In the genomic region with DNA sequence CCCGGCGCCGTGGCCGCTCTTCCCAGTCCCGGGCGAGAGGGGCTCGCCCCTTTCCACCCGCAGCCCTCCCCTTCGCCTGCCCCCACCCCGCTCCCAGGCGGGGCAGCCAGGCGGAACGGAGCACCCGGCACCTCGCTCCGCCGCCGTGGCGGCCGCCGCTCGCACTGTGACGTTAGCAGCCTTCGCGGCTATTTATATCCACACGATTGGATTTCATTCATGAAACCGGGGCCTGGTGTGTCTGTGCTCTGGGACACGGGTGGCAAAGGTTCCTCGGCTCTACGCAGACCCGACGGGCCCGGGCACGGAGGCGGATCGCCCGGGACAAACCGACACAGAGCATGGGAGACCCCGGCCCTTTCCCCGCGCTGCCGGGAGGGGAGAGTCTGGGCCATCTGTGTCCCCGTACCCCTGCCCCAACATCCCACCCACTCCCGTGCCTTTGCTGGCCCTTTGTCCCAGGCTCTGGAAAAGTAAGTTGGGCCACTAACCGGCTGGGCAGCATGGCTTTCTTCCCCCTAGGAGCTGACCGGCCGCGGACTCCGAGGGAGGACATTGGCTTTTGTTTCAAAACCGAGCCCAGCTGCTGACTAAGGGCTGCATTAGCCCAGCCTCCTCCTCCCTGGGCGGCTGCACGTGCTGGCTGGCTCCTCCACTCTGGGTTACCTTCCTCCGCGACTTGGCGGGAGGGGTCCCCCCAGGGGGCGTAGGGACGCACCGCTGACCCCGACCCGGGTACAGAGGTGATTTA, we compare ENCODE assay signal across 8 cellular contexts. TPM values are rescaled to one million over a fixed set of nuclear protein-coding genes. Genes with fewer than 3 reads are reported as not detected.
DNase-seq lines count a peak whose midpoint lies in the region; ATAC-seq and TF ChIP-seq lines count a peak whose summit lies in the region.

A gene with protein sequence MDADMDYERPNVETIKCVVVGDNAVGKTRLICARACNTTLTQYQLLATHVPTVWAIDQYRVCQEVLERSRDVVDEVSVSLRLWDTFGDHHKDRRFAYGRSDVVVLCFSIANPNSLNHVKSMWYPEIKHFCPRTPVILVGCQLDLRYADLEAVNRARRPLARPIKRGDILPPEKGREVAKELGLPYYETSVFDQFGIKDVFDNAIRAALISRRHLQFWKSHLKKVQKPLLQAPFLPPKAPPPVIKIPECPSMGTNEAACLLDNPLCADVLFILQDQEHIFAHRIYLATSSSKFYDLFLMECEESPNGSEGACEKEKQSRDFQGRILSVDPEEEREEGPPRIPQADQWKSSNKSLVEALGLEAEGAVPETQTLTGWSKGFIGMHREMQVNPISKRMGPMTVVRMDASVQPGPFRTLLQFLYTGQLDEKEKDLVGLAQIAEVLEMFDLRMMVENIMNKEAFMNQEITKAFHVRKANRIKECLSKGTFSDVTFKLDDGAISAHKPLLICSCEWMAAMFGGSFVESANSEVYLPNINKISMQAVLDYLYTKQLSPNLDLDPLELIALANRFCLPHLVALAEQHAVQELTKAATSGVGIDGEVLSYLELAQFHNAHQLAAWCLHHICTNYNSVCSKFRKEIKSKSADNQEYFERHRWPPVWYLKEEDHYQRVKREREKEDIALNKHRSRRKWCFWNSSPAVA (minus strand): TSS at position 27 of the 751 bp plus-strand sequence. CDS start 32,643 bp downstream, outside the sequence.

- H3K27me3 ChIP-seq in neural progenitor cell: peaks cover 10% of the 10 kb centered on the region

- TF ChIP-seq POLR2A in GM18505 (IDR thresholded peaks at IDR 0.05; ENCODE audit: borderline replicate concordance, extremely low read depth, insufficient read depth, insufficient read length): no peak

- H3K36me3 Mint-ChIP-seq in neural progenitor cell: peaks cover 2% of the 10 kb centered on the region

- H2AFZ ChIP-seq in neural progenitor cell (replicated peaks): peak within 1 kb of the TSS; percentile 79

- H3K27ac ChIP-seq in neural progenitor cell: no peak within 1 kb of the TSS

- DNase-seq in AML-193 (lab: John Stamatoyannopoulos, UW) (peak; percentile 10 to 25), NCI-H748 (lab: John Stamatoyannopoulos, UW; ENCODE audit: unreplicated experiment) (peak; percentile 76), amniotic epithelial cell (ENCODE audit: low read depth) (peak; percentile 69), head of caudate nucleus (peak; percentile 49 to 92 (median 82)), neural progenitor cell (ENCODE audit: low spot score) (peak; percentile 87)

- peaks cover 12% of the 10 kb centered on the region for H3K27me3 Mint-ChIP-seq in neural progenitor cell (ENCODE audit: insufficient read depth, low read depth)

- peak within 1 kb of the TSS; percentile 90 for H3K4me3 Mint-ChIP-seq in neural progenitor cell

- H3K4me3 ChIP-seq in neural progenitor cell: peak within 1 kb of the TSS; percentile 79

- no peaks in the 10 kb centered on the region for H3K9me3 Mint-ChIP-seq in neural progenitor cell

- no peaks in the 10 kb centered on the region for H3K4me1 ChIP-seq in neural progenitor cell

- H3F3A ChIP-seq in neural progenitor cell (ENCODE audit: low read depth): peaks cover 7% of the 10 kb centered on the region

- TF ChIP-seq CTCF in neural progenitor cell (IDR thresholded peaks at IDR 0.05): no peak

- H3K4me2 ChIP-seq in neural progenitor cell: peak within 1 kb of the TSS; percentile 87

- ATAC-seq in GM18505 (IDR thresholded peaks at IDR 0.05; ENCODE audit: unreplicated experiment): peak; percentile 59
- peak; percentile 53 for ATAC-seq in HG03175 (IDR thresholded peaks at IDR 0.05; ENCODE audit: unreplicated experiment)
- no peak for ATAC-seq in GM18870 (IDR thresholded peaks at IDR 0.05; ENCODE audit: unreplicated experiment)

- H3K36me3 ChIP-seq in neural progenitor cell: no peaks in the 10 kb centered on the region

- no peaks in the 10 kb centered on the region for H3K79me2 ChIP-seq in neural progenitor cell (ENCODE audit: low read depth)

- H3K9me3 ChIP-seq in neural progenitor cell (ENCODE audit: low read depth): no peaks in the 10 kb centered on the region

- peak within 1 kb of the TSS; percentile 99 for H3K27ac Mint-ChIP-seq in neural progenitor cell

- peaks cover 22% of the 10 kb centered on the region for H3K4me1 Mint-ChIP-seq in neural progenitor cell

- intact Hi-C loops in head of caudate nucleus (cut with DNase I): loop anchor here (10.0 kb wide), 1 partner anchor 130 kb away; no protein-coding TSS in a partner anchor

- H4K20me1 ChIP-seq in neural progenitor cell (ENCODE audit: low read depth): no peaks in the 10 kb centered on the region

- H3K9ac ChIP-seq in neural progenitor cell: peak within 1 kb of the TSS; percentile 22

RNA-seq across cellular contexts. Expression of the gene that starts here (rescaled TPM):
- total RNA-seq in neural progenitor cell (ENCODE audit: low replicate concordance): 15.1 and 21.5 TPM in 2 replicates

Comparison
In these comparisons a context has a peak if more than half of its experiments do, and no peak if none do; other contexts are left out.
1. DNase-seq: peak in every context shown above with its lines; median percentile 87 in neural progenitor cell; 82 in head of caudate nucleus; 76 in NCI-H748; 69 in amniotic epithelial cell; 18 in AML-193.